8 cellular contexts compared by ENCODE assay signal in the genomic region with DNA sequence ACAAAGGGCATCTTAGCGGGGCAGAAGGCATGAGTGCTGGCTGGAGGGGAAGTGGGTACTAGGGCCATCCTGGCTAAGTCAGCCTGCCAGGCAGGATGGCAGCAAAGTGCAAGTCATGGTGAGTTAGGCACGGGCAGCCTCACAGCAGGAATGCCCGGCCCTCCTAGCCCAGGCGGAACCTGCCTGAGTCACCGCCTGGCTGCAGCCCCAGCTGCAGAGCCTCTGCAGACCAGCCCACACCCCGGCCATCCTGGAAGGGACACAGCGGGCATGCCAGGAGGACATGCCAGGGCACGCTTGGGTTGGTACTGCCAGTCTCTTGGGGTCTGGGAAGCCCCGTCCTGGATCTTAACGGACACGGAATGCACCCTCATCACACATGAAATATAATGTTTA. TPM values are rescaled to one million over a fixed set of nuclear protein-coding genes. Genes with fewer than 3 reads are reported as not detected.
A peak's percentile ranks its signal among the peaks of the same experiment; 100 is the strongest.
DNase-seq lines count a peak whose midpoint lies in the region; TF ChIP-seq lines count a peak whose summit lies in the region.

No MANE protein-coding gene starts in this region.

- peaks cover 18% of the 10 kb centered on the region for H3K27me3 Mint-ChIP-seq in neural progenitor cell (ENCODE audit: insufficient read depth, low read depth)

- H3K36me3 ChIP-seq in muscle layer of colon (ENCODE audit: insufficient read depth, low read length) = no peaks in the 10 kb centered on the region
- no peaks in the 10 kb centered on the region for H3K36me3 ChIP-seq in neural progenitor cell

- peaks cover 3% of the 10 kb centered on the region for H3K4me1 Mint-ChIP-seq in neural progenitor cell

- H4K20me1 ChIP-seq in neural progenitor cell (ENCODE audit: low read depth) = no peaks in the 10 kb centered on the region

- no peaks in the 10 kb centered on the region for H3K79me2 ChIP-seq in neural progenitor cell (ENCODE audit: low read depth)

- no peaks in the 10 kb centered on the region for H3K36me3 Mint-ChIP-seq in neural progenitor cell

- H3K4me3 ChIP-seq in dorsolateral prefrontal cortex = peak overlapping the region in 9 of 59 donors; percentile 0 to 39 (median 11)
- no peak overlapping the region for H3K4me3 ChIP-seq in muscle layer of colon (ENCODE audit: low read depth in 1 of 2, low read length in 2 of 2)
- no peak overlapping the region for H3K4me3 ChIP-seq in neural progenitor cell

- H3K9me3 ChIP-seq in muscle layer of colon (ENCODE audit: low read length) (no peaks in the 10 kb centered on the region), neural progenitor cell (ENCODE audit: low read depth) (no peaks in the 10 kb centered on the region)

- no peak overlapping the region for H3K9ac ChIP-seq in muscle layer of colon (ENCODE audit: low read length)
- no peak overlapping the region for H3K9ac ChIP-seq in neural progenitor cell

- TF ChIP-seq CTCF in dorsolateral prefrontal cortex (IDR thresholded peaks at IDR 0.05 in 54 of 56, conservative IDR thresholded peaks at IDR 0.05 in 2 of 56; ENCODE audit: low read depth in 1 of 56, partially characterized antibody in 56 of 56) (peak in 4 of 56 donors; percentile 6 to 29 (median 8)), neural progenitor cell (IDR thresholded peaks at IDR 0.05) (no peak)

- no peak overlapping the region for H2AFZ ChIP-seq in neural progenitor cell (replicated peaks)

- H3K27ac ChIP-seq in dorsolateral prefrontal cortex = peak overlapping the region in 58 of 59 donors; percentile 42 to 96 (median 86)
- H3K27ac ChIP-seq in muscle layer of colon (ENCODE audit: low read depth, low read length) = peak overlapping the region; percentile 63
- no peak overlapping the region for H3K27ac ChIP-seq in neural progenitor cell

- H3K4me2 ChIP-seq in neural progenitor cell = no peak overlapping the region

- H3K9me3 Mint-ChIP-seq in neural progenitor cell = peaks cover 3% of the 10 kb centered on the region

- no peaks in the 10 kb centered on the region for H3K4me1 ChIP-seq in muscle layer of colon (ENCODE audit: insufficient read depth, low read length)
- H3K4me1 ChIP-seq in neural progenitor cell = peaks cover 5% of the 10 kb centered on the region

- H3K4me3 Mint-ChIP-seq in neural progenitor cell = no peak overlapping the region

- no peak overlapping the region for H3K27ac Mint-ChIP-seq in neural progenitor cell

- peak; percentile 92 for DNase-seq in DMS53 (lab: John Stamatoyannopoulos, UW)
- peak; percentile 93 for DNase-seq in NCI-H69 (lab: John Stamatoyannopoulos, UW)
- DNase-seq in dorsolateral prefrontal cortex = peak in 9 of 10 donors; percentile 53 to 92 (median 77)
- no peak for DNase-seq in effector CD4-positive, alpha-beta T cell
- no peak for DNase-seq in neural progenitor cell (ENCODE audit: low spot score)
- DNase-seq in stimulated activated CD4-positive, alpha-beta T cell treated with anti-CD3 and anti-CD28 coated beads, Interleukin-2, amount 100 ng/mL, for 48 hours = no peak
- DNase-seq in NCI-H748 treated with DMSO at 0.1 percent for 48 hours (lab: John Stamatoyannopoulos, UW) = no peak

- no peaks in the 10 kb centered on the region for H3K27me3 ChIP-seq in dorsolateral prefrontal cortex
- no peaks in the 10 kb centered on the region for H3K27me3 ChIP-seq in muscle layer of colon (ENCODE audit: control insufficient read depth in 1 of 2, insufficient read depth in 2 of 2, low read length in 2 of 2)
- H3K27me3 ChIP-seq in neural progenitor cell = no peaks in the 10 kb centered on the region

- intact Hi-C loops in dorsolateral prefrontal cortex (cut with DNase I) = loop anchor here in 1 of 2 donors (1.0 to 2.0 kb wide), 2 partner anchors 24 to 105 kb away; a partner anchor contains a TSS

- H3F3A ChIP-seq in neural progenitor cell (ENCODE audit: low read depth) = no peaks in the 10 kb centered on the region

RNA-seq across cellular contexts. Expression of a gene that starts 4.9 kb away (rescaled TPM):
- total RNA-seq in dorsolateral prefrontal cortex (1 to 10 TPM in 21 of 120 experiments, under 1 TPM in 63, not detected in 36; 0.32 to 1.7 (median 0.67) TPM), neural progenitor cell (ENCODE audit: low replicate concordance) (1.4 TPM in 1 of 2 replicates, not detected in the other)

RNA-seq across cellular contexts. Expression of a gene that starts 36.7 kb away (rescaled TPM):
- total RNA-seq in dorsolateral prefrontal cortex (1 to 10 TPM in 15 of 120 experiments, under 1 TPM in 42, not detected in 63; 0.20 to 4.0 (median 0.66) TPM), neural progenitor cell (ENCODE audit: low replicate concordance) (0.39 and 0.43 TPM in 2 replicates)

Comparison
In these comparisons a context has a peak if more than half of its experiments do, and no peak if none do; other contexts are left out.
1. DNase-seq: peak in DMS53 (single experiment), NCI-H69 (single experiment) and dorsolateral prefrontal cortex (9 of 10); none in effector CD4-positive, alpha-beta T cell (single experiment), neural progenitor cell (single experiment), stimulated activated CD4-positive, alpha-beta T cell treated with anti-CD3 and anti-CD28 coated beads, Interleukin-2, amount 100 ng/mL, for 48 hours (0 of 2) and NCI-H748 treated with DMSO at 0.1 percent for 48 hours (single experiment).